1 cellular context compared by ENCODE assay signal in genomic region chr12:114655934-114656697, GRCh38.
TF ChIP-seq lines count a peak whose summit lies in the region.

No MANE protein-coding gene starts in this region.

TF ChIP-seq in HepG2, 621 proteins besides CTCF, POLR2A, EP300 and RAD21 (continued from another document and continues in another):
- no peak for TF ChIP-seq TRIM24 (CRISPR knock-in tag; IDR thresholded peaks at IDR 0.05)
- peak; percentile 70 for TF ChIP-seq POLR2G (IDR thresholded peaks at IDR 0.05; ENCODE audit: low read depth, low read length)
- TF ChIP-seq HBP1 (CRISPR knock-in tag; IDR thresholded peaks at IDR 0.05; ENCODE audit: low read depth): no peak
- no peak for TF ChIP-seq SNAPC2 (CRISPR knock-in tag; IDR thresholded peaks at IDR 0.05)
- TF ChIP-seq, protein P1, sequence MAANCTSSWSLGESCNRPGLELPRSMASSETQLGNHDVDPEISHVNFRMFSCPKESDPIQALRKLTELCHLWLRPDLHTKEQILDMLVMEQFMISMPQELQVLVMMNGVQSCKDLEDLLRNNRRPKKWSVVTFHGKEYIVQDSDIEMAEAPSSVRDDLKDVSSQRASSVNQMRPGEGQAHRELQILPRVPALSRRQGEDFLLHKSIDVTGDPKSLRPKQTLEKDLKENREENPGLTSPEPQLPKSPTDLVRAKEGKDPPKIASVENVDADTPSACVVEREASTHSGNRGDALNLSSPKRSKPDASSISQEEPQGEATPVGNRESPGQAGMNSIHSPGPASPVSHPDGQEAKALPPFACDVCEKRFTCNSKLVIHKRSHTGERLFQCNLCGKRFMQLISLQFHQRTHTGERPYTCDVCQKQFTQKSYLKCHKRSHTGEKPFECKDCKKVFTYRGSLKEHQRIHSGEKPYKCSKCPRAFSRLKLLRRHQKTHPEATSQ (CRISPR knock-in tag; IDR thresholded peaks at IDR 0.05; ENCODE audit: borderline replicate concordance): no peak; the same call in 1 of the 2 replicates
- TF ChIP-seq HNF1B (CRISPR knock-in tag; IDR thresholded peaks at IDR 0.05): peak; percentile 70; the same call in 1 of the 2 replicates
- TF ChIP-seq TRAFD1 (CRISPR knock-in tag; IDR thresholded peaks at IDR 0.05; ENCODE audit: borderline replicate concordance): no peak
- TF ChIP-seq STAT5B (CRISPR knock-in tag; IDR thresholded peaks at IDR 0.05): no peak
- TF ChIP-seq, protein P2, sequence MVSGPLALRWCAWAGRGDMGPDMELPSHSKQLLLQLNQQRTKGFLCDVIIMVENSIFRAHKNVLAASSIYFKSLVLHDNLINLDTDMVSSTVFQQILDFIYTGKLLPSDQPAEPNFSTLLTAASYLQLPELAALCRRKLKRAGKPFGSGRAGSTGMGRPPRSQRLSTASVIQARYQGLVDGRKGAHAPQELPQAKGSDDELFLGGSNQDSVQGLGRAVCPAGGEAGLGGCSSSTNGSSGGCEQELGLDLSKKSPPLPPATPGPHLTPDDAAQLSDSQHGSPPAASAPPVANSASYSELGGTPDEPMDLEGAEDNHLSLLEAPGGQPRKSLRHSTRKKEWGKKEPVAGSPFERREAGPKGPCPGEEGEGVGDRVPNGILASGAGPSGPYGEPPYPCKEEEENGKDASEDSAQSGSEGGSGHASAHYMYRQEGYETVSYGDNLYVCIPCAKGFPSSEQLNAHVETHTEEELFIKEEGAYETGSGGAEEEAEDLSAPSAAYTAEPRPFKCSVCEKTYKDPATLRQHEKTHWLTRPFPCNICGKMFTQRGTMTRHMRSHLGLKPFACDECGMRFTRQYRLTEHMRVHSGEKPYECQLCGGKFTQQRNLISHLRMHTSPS (CRISPR knock-in tag; IDR thresholded peaks at IDR 0.05; ENCODE audit: low read depth): peak; percentile 62; the same call in 1 of the 2 replicates
- TF ChIP-seq ZNF24 (IDR thresholded peaks at IDR 0.05): no peak
- TF ChIP-seq ZNF282 (IDR thresholded peaks at IDR 0.05; ENCODE audit: partially characterized antibody): no peak
- TF ChIP-seq GTF3A (CRISPR knock-in tag; conservative IDR thresholded peaks at IDR 0.05): no peak
- no peak; the same call in 1 of the 2 replicates for TF ChIP-seq BRD4 (CRISPR knock-in tag; IDR thresholded peaks at IDR 0.05)
- 0 out of 2 replicates have a peak, but pooled peaks have one; percentile 20 for TF ChIP-seq SATB2 (CRISPR knock-in tag; IDR thresholded peaks at IDR 0.05)
- no peak for TF ChIP-seq ZNF513 (CRISPR knock-in tag; conservative IDR thresholded peaks at IDR 0.05)
- TF ChIP-seq RORA (CRISPR knock-in tag; IDR thresholded peaks at IDR 0.05): peak; percentile 64; the same call in 1 of the 2 replicates
- TF ChIP-seq ZNF143 (CRISPR knock-in tag; IDR thresholded peaks at IDR 0.05): no peak
- 0 out of 2 replicates have a peak, but pooled peaks have one; percentile 11 for TF ChIP-seq ZBTB34 (CRISPR knock-in tag; IDR thresholded peaks at IDR 0.05)
- TF ChIP-seq SMARCC2 (IDR thresholded peaks at IDR 0.05): no peak
- no peak for TF ChIP-seq GMEB2 (CRISPR knock-in tag; IDR thresholded peaks at IDR 0.05; ENCODE audit: low read depth)
- no peak for TF ChIP-seq EZH2 (conservative IDR thresholded peaks at IDR 0.05; ENCODE audit: low read depth, low read length)
- peak; percentile 95 for TF ChIP-seq ZNF710 (CRISPR knock-in tag; IDR thresholded peaks at IDR 0.05; ENCODE audit: borderline replicate concordance)
- TF ChIP-seq KLF12 (CRISPR knock-in tag; IDR thresholded peaks at IDR 0.05; ENCODE audit: borderline replicate concordance): no peak
- no peak for TF ChIP-seq HNRNPK (IDR thresholded peaks at IDR 0.05; ENCODE audit: low read depth, low read length, poor library complexity, severe bottlenecking)
- TF ChIP-seq RAD51 (IDR thresholded peaks at IDR 0.05; ENCODE audit: borderline replicate concordance): no peak
- TF ChIP-seq RFX5 (IDR thresholded peaks at IDR 0.05; ENCODE audit: low read depth, low read length): no peak
- TF ChIP-seq, protein P3, sequence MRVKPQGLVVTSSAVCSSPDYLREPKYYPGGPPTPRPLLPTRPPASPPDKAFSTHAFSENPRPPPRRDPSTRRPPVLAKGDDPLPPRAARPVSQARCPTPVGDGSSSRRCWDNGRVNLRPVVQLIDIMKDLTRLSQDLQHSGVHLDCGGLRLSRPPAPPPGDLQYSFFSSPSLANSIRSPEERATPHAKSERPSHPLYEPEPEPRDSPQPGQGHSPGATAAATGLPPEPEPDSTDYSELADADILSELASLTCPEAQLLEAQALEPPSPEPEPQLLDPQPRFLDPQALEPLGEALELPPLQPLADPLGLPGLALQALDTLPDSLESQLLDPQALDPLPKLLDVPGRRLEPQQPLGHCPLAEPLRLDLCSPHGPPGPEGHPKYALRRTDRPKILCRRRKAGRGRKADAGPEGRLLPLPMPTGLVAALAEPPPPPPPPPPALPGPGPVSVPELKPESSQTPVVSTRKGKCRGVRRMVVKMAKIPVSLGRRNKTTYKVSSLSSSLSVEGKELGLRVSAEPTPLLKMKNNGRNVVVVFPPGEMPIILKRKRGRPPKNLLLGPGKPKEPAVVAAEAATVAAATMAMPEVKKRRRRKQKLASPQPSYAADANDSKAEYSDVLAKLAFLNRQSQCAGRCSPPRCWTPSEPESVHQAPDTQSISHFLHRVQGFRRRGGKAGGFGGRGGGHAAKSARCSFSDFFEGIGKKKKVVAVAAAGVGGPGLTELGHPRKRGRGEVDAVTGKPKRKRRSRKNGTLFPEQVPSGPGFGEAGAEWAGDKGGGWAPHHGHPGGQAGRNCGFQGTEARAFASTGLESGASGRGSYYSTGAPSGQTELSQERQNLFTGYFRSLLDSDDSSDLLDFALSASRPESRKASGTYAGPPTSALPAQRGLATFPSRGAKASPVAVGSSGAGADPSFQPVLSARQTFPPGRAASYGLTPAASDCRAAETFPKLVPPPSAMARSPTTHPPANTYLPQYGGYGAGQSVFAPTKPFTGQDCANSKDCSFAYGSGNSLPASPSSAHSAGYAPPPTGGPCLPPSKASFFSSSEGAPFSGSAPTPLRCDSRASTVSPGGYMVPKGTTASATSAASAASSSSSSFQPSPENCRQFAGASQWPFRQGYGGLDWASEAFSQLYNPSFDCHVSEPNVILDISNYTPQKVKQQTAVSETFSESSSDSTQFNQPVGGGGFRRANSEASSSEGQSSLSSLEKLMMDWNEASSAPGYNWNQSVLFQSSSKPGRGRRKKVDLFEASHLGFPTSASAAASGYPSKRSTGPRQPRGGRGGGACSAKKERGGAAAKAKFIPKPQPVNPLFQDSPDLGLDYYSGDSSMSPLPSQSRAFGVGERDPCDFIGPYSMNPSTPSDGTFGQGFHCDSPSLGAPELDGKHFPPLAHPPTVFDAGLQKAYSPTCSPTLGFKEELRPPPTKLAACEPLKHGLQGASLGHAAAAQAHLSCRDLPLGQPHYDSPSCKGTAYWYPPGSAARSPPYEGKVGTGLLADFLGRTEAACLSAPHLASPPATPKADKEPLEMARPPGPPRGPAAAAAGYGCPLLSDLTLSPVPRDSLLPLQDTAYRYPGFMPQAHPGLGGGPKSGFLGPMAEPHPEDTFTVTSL (CRISPR knock-in tag; IDR thresholded peaks at IDR 0.05; ENCODE audit: borderline replicate concordance): peak; percentile 93; the same call in 1 of the 2 replicates
- no peak for TF ChIP-seq ZMYM2 (CRISPR knock-in tag; IDR thresholded peaks at IDR 0.05)
- TF ChIP-seq ADNP (CRISPR knock-in tag; IDR thresholded peaks at IDR 0.05): no peak
- no peak for TF ChIP-seq ZNF557 (CRISPR knock-in tag; IDR thresholded peaks at IDR 0.05)
- no peak for TF ChIP-seq CHCHD3 (CRISPR knock-in tag; IDR thresholded peaks at IDR 0.05)
- TF ChIP-seq ZNF205 (CRISPR knock-in tag; IDR thresholded peaks at IDR 0.05): 0 out of 2 replicates have a peak, but pooled peaks have one; percentile 38
- TF ChIP-seq FOSL2 (CRISPR knock-in tag; IDR thresholded peaks at IDR 0.05): peak; percentile 95
- TF ChIP-seq ZFP91 (CRISPR knock-in tag; IDR thresholded peaks at IDR 0.05; ENCODE audit: borderline replicate concordance): no peak
- no peak for TF ChIP-seq HNRNPL (IDR thresholded peaks at IDR 0.05; ENCODE audit: low read depth, low read length)
- no peak for TF ChIP-seq SP4 (CRISPR knock-in tag; IDR thresholded peaks at IDR 0.05)
